In genomic region chr22:25898707-25899365, GRCh38 we compare ENCODE assay signal across 11 cellular contexts.
DNase-seq lines count a peak whose midpoint lies in the region; ATAC-seq and TF ChIP-seq lines count a peak whose summit lies in the region.
"Had no signal": no experiment of that assay in that cellular context is flagged by ENCODE, and none has a peak within 500 bp of the region (broad histone marks: within the 10 kb centered on the region; RNA-seq: fewer than 3 reads in every experiment).

No MANE protein-coding gene starts in this region.

- H3K4me1 ChIP-seq in A673 (ENCODE audit: insufficient read depth, low read length, poor library complexity, severe bottlenecking): no peaks in the 10 kb centered on the region
- no peaks in the 10 kb centered on the region for H3K4me1 ChIP-seq in aorta (ENCODE audit: control insufficient read depth in 1 of 2, insufficient read depth in 2 of 2, low read length in 2 of 2)
- H3K4me1 ChIP-seq: left lung, right atrium auricular region had no signal

- H3K36me3 ChIP-seq in A673 (ENCODE audit: insufficient read depth, low read length, poor library complexity, severe bottlenecking): no peaks in the 10 kb centered on the region
- H3K36me3 ChIP-seq in aorta (ENCODE audit: control insufficient read depth in 1 of 2, insufficient read depth in 2 of 2, low read length in 1 of 2): peaks cover 8 to 17% of the 10 kb centered on the region in 2 donors
- H3K36me3 ChIP-seq: left lung had no signal

- CTCF ChIA-PET in A673 (lab: Charles Lee): no interaction called here

- H3K9me3 ChIP-seq in A673 (ENCODE audit: low read depth, low read length, poor library complexity, severe bottlenecking): no peaks in the 10 kb centered on the region
- no peaks in the 10 kb centered on the region for H3K9me3 ChIP-seq in aorta (ENCODE audit: control insufficient read depth, low read length)
- H3K9me3 ChIP-seq: left lung, right atrium auricular region had no signal

- H3K4me3 ChIP-seq in A673 (ENCODE audit: low read depth, low read length, poor library complexity, severe bottlenecking) (no peak overlapping the region), fibroblast of pulmonary artery (replicated peaks; ENCODE audit: low read depth, low read length) (no peak overlapping the region), aorta (ENCODE audit: low read length in 2 of 2) (no peak overlapping the region)
- H3K4me3 ChIP-seq: left lung, right atrium auricular region had no signal

- no peak overlapping the region for H3K27ac ChIP-seq in A673 (ENCODE audit: low read depth, low read length, poor library complexity, severe bottlenecking)
- H3K27ac ChIP-seq in aorta (ENCODE audit: low read depth in 1 of 2, low read length in 2 of 2): no peak overlapping the region
- H3K27ac ChIP-seq: left lung had no signal

- DNase-seq in A673 (ENCODE audit: low spot score) (peak; percentile 23), GM10266 (ENCODE audit: extremely low spot score) (no peak), NCI-H146 (lab: John Stamatoyannopoulos, UW) (peak; percentile 41), fibroblast of pulmonary artery (ENCODE audit: low read depth) (no peak), NCI-H1092 (lab: John Stamatoyannopoulos, UW) (no peak), NCI-H2227 treated with DMSO at 0.1 percent for 48 hours (lab: John Stamatoyannopoulos, UW) (no peak), aorta (no peak)
- DNase-seq: DMS79 treated with DMSO at 0.1 percent for 48 hours, left lung had no signal

- intact Hi-C loops in A673 (cut with micrococcal nuclease; ENCODE audit: unreplicated experiment) (no loop called here), aorta (cut with DNase I) (no loop called here)

- no peak for ATAC-seq in aorta (ENCODE audit: low FRiP score)
- ATAC-seq in GM18861 (IDR thresholded peaks at IDR 0.05; ENCODE audit: unreplicated experiment): no peak
- ATAC-seq: left lung had no signal

- H3K27me3 ChIP-seq in A673 (replicated peaks; ENCODE audit: insufficient read depth, low read depth, low read length, poor library complexity) (peaks cover 9% of the 10 kb centered on the region), aorta (ENCODE audit: control insufficient read depth in 1 of 2, insufficient read depth in 2 of 2, low read length in 1 of 2) (no peaks in the 10 kb centered on the region)
- H3K27me3 ChIP-seq: right atrium auricular region had no signal

- POLR2A ChIA-PET in A673 (lab: Charles Lee; ENCODE audit: low non-redundant PET): no interaction called here

- TF ChIP-seq CTCF in A673 (conservative IDR thresholded peaks at IDR 0.05; ENCODE audit: low read depth, low read length) (peak; percentile 56), GM10266 (IDR thresholded peaks at IDR 0.05; ENCODE audit: control insufficient read depth, insufficient read depth, low read depth, missing control alignments) (peak; percentile 38), fibroblast of pulmonary artery (IDR thresholded peaks at IDR 0.05; ENCODE audit: low read length, missing control alignments) (peak; percentile 6)

- BruUV-seq in A673 (replicated peaks; lab: Mats Ljungman, UMichigan): no TSS peak

- 69 to 72% methylated on average over 11 of the region's 11 CpGs for WGBS in aorta, 2 donors

Comparison
In these comparisons a context has a peak if more than half of its experiments do, and no peak if none do; other contexts are left out.
1. DNase-seq: peak in A673 (single experiment) and NCI-H146 (single experiment); none in GM10266 (single experiment), fibroblast of pulmonary artery (single experiment), NCI-H1092 (single experiment), NCI-H2227 treated with DMSO at 0.1 percent for 48 hours (single experiment) and aorta (0 of 2).
2. CTCF ChIP-seq: peak in every context shown above with its lines; median percentile 56 in A673; 38 in GM10266; 6 in fibroblast of pulmonary artery.